Comparison of ENCODE assay signal across 9 cellular contexts in genomic region chr20:58131581-58132142, GRCh38.
A peak's percentile ranks its signal among the peaks of the same experiment; 100 is the strongest.
DNase-seq lines count a peak whose midpoint lies in the region; ATAC-seq and TF ChIP-seq lines count a peak whose summit lies in the region.
"Had no signal": no experiment of that assay in that cellular context is flagged by ENCODE, and none has a peak within 500 bp of the region (broad histone marks: within the 10 kb centered on the region; RNA-seq: fewer than 3 reads in every experiment).

No MANE protein-coding gene starts in this region.

- no peaks in the 10 kb centered on the region for H3K4me1 ChIP-seq in mesenchymal stem cell (ENCODE audit: control insufficient read depth, insufficient read depth, low read depth, low read length)

- H3K36me3 ChIP-seq in mesenchymal stem cell (ENCODE audit: control insufficient read depth in 1 of 2, insufficient read depth in 2 of 2, low read depth in 1 of 2, low read length in 2 of 2), result no peaks in the 10 kb centered on the region

- no peak for TF ChIP-seq CTCF in astrocyte of the spinal cord (IDR thresholded peaks at IDR 0.05; ENCODE audit: low read depth, low read length)

- H3K79me1 ChIP-seq in mesenchymal stem cell (replicated peaks; ENCODE audit: low read length, poor library complexity, severe bottlenecking), result no peaks in the 10 kb centered on the region

- peaks cover 9% of the 10 kb centered on the region for H3K4me1 Mint-ChIP-seq in activated CD8-positive, alpha-beta T cell treated with anti-CD3 and anti-CD28 coated beads, Interleukin-2, amount 10 ng/mL, durations not matched to agents 7 days and 5 days (ENCODE audit: low read depth)

- CTCF ChIA-PET in activated CD8-positive, alpha-beta T cell treated with anti-CD3 and anti-CD28 coated beads, Interleukin-2, amount 10 ng/mL, durations not matched to agents 7 days and 5 days (lab: Charles Lee), result no interaction called here

- H3K4me3 ChIP-seq in astrocyte of the spinal cord (ENCODE audit: low read depth, low read length) (peak overlapping the region; percentile 6), mesenchymal stem cell (ENCODE audit: insufficient read depth in 1 of 2, low read depth in 1 of 2, low read length in 2 of 2) (no peak overlapping the region)

- no peak overlapping the region for H3K27ac Mint-ChIP-seq in activated CD8-positive, alpha-beta T cell treated with anti-CD3 and anti-CD28 coated beads, Interleukin-2, amount 10 ng/mL, durations not matched to agents 7 days and 5 days

- H3K4ac ChIP-seq in mesenchymal stem cell (ENCODE audit: low read depth in 1 of 2, low read length in 2 of 2), result no peak overlapping the region

- no peak overlapping the region for H4K91ac ChIP-seq in mesenchymal stem cell (ENCODE audit: low read length)

- no peak overlapping the region for H4K8ac ChIP-seq in mesenchymal stem cell (ENCODE audit: low read length)

- no peak for ATAC-seq in activated CD8-positive, alpha-beta T cell treated with anti-CD3 and anti-CD28 coated beads, Interleukin-2, amount 10 ng/mL, durations not matched to agents 7 days and 5 days
- no peak for ATAC-seq in HG02852 (IDR thresholded peaks at IDR 0.05; ENCODE audit: unreplicated experiment)
- ATAC-seq in activated CD4-positive, CD25-positive, alpha-beta regulatory T cell treated with anti-CD3 and anti-CD28 coated beads, Interleukin-2, amount 50 U/mL, for 24 hours, result no peak
- ATAC-seq in HG03571 (IDR thresholded peaks at IDR 0.05; ENCODE audit: unreplicated experiment), result no peak

- no peaks in the 10 kb centered on the region for H3K36me3 Mint-ChIP-seq in activated CD8-positive, alpha-beta T cell treated with anti-CD3 and anti-CD28 coated beads, Interleukin-2, amount 10 ng/mL, durations not matched to agents 7 days and 5 days (ENCODE audit: low read depth)

- POLR2A ChIA-PET in activated CD8-positive, alpha-beta T cell treated with anti-CD3 and anti-CD28 coated beads, Interleukin-2, amount 10 ng/mL, durations not matched to agents 7 days and 5 days (lab: Charles Lee), result no interaction called here

- no peak overlapping the region for H3K23ac ChIP-seq in mesenchymal stem cell (ENCODE audit: low read length in 2 of 2)

- no peak overlapping the region for H3K27ac ChIP-seq in mesenchymal stem cell (ENCODE audit: low read length, poor library complexity, severe bottlenecking)
- H3K27ac ChIP-seq: KMS-11 had no signal

- WGBS in mesenchymal stem cell, result 33% methylated on average over 3 of the region's 8 CpGs

- peak; percentile 74 for DNase-seq in AG08395 (ENCODE audit: low spot score)
- peak; percentile 79 for DNase-seq in HPDE6-E6E7 (ENCODE audit: extremely low spot score)
- peak; percentile 96 for DNase-seq in astrocyte of the spinal cord (ENCODE audit: low read depth, low spot score)
- DNase-seq in mesenchymal stem cell, result no peak
- DNase-seq in activated CD8-positive, alpha-beta T cell treated with anti-CD3 and anti-CD28 coated beads, Interleukin-2, amount 10 ng/mL, durations not matched to agents 7 days and 5 days, result no peak

- no peak overlapping the region for H2BK120ac ChIP-seq in mesenchymal stem cell (ENCODE audit: low read depth, low read length)

- H2BK5ac ChIP-seq in mesenchymal stem cell (ENCODE audit: low read depth, low read length, poor library complexity, severe bottlenecking), result no peak overlapping the region

- in situ Hi-C loops in astrocyte of the spinal cord (cut with HindIII; ENCODE audit: low sequenced_read_pairs), result no loop called here

- H3K9me3 Mint-ChIP-seq in activated CD8-positive, alpha-beta T cell treated with anti-CD3 and anti-CD28 coated beads, Interleukin-2, amount 10 ng/mL, durations not matched to agents 7 days and 5 days (ENCODE audit: insufficient read depth), result no peaks in the 10 kb centered on the region

- peaks cover 49% of the 10 kb centered on the region for H3K27me3 Mint-ChIP-seq in activated CD8-positive, alpha-beta T cell treated with anti-CD3 and anti-CD28 coated beads, Interleukin-2, amount 10 ng/mL, durations not matched to agents 7 days and 5 days (ENCODE audit: low read depth)

- H3K27me3 ChIP-seq in mesenchymal stem cell (ENCODE audit: control insufficient read depth in 1 of 2, insufficient read depth in 1 of 2, low read length in 2 of 2), result peaks cover 35 to 71% of the 10 kb centered on the region in 2 experiments

- no peak overlapping the region for H3K18ac ChIP-seq in mesenchymal stem cell (ENCODE audit: low read depth in 1 of 2, low read length in 2 of 2)

- H2BK12ac ChIP-seq in mesenchymal stem cell (ENCODE audit: low read length in 2 of 2), result no peak overlapping the region

- no peak overlapping the region for H3K4me3 Mint-ChIP-seq in activated CD8-positive, alpha-beta T cell treated with anti-CD3 and anti-CD28 coated beads, Interleukin-2, amount 10 ng/mL, durations not matched to agents 7 days and 5 days

- H2BK15ac ChIP-seq in mesenchymal stem cell (ENCODE audit: low read depth, poor library complexity, severe bottlenecking), result no peak overlapping the region

- H2AK5ac ChIP-seq in mesenchymal stem cell (ENCODE audit: low read length, severe bottlenecking), result no peak overlapping the region

- H3K4me2 ChIP-seq in mesenchymal stem cell (ENCODE audit: low read length, poor library complexity, severe bottlenecking), result no peak overlapping the region
- H3K4me2 ChIP-seq: KMS-11 had no signal

- H3K14ac ChIP-seq in mesenchymal stem cell (ENCODE audit: low read length in 2 of 2), result no peak overlapping the region

- H2AFZ ChIP-seq in mesenchymal stem cell (ENCODE audit: low read depth, low read length), result no peak overlapping the region

- peak overlapping the region; percentile 7 for H3K9ac ChIP-seq in mesenchymal stem cell (ENCODE audit: low read length)
- H3K9ac ChIP-seq: KMS-11 had no signal

- H3K9me3 ChIP-seq in mesenchymal stem cell (ENCODE audit: control insufficient read depth, low read length), result peaks cover under 1% of the 10 kb centered on the region

Comparison
In these comparisons a context has a peak if more than half of its experiments do, and no peak if none do; other contexts are left out.
1. DNase-seq: peak in AG08395 (single experiment), HPDE6-E6E7 (single experiment) and astrocyte of the spinal cord (single experiment); none in mesenchymal stem cell (single experiment) and activated CD8-positive, alpha-beta T cell treated with anti-CD3 and anti-CD28 coated beads, Interleukin-2, amount 10 ng/mL, durations not matched to agents 7 days and 5 days (single experiment).